Comparison of ENCODE assay signal across 12 cellular contexts in the genomic region with DNA sequence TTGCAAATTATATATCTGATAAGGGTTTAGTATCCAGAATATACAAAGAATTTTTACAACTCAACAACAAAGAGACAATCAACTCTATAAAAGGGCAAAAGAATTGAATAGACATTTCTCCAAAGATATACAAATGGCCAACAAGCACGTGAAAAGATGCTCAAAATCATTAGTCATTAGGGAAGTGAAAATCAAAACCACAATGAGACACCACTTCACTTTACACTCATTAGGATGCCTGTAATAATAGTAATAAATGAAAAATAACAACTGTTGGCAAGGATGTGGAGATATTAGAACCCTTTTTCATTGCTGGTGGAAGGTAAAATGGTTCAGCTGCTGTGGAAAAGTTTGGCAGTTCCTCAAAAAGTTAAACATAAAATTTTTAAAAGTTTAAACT. TPM values are rescaled to one million over a fixed set of nuclear protein-coding genes. Genes with fewer than 3 reads are reported as not detected.
DNase-seq lines count a peak whose midpoint lies in the region; ATAC-seq and TF ChIP-seq lines count a peak whose summit lies in the region.
"Had no signal": no experiment of that assay in that cellular context is flagged by ENCODE, and none has a peak within 500 bp of the region (broad histone marks: within the 10 kb centered on the region; RNA-seq: fewer than 3 reads in every experiment).

No MANE protein-coding gene starts in this region.

- no peak for TF ChIP-seq POLR2A in testis (IDR thresholded peaks at IDR 0.05)

- H3K4me3 ChIP-seq in OCI-LY3 (ENCODE audit: low read length) = no peak overlapping the region
- H3K4me3 ChIP-seq in testis = no peak overlapping the region

- ATAC-seq in GM18502 (IDR thresholded peaks at IDR 0.05; ENCODE audit: poor library complexity, unreplicated experiment) (peak; percentile 90), GM21381 (IDR thresholded peaks at IDR 0.05; ENCODE audit: unreplicated experiment) (peak; percentile 74), HG03039 (IDR thresholded peaks at IDR 0.05; ENCODE audit: unreplicated experiment) (peak; percentile 67)
- ATAC-seq: activated T-cell treated with anti-CD3 and anti-CD28 coated beads, Interleukin-2, amount 50 U/mL, for 4 hours; PC-3 had no signal

- H2AFZ ChIP-seq in OCI-LY3 (ENCODE audit: low read depth, low read length) = no peak overlapping the region

- H3K79me2 ChIP-seq in OCI-LY3 (ENCODE audit: low read length) = no peaks in the 10 kb centered on the region

- DNase-seq in testis (no peak), NCI-H128 (lab: John Stamatoyannopoulos, UW; ENCODE audit: unreplicated experiment) (no peak), UCSD-AML1 (lab: John Stamatoyannopoulos, UW; ENCODE audit: unreplicated experiment) (no peak), NCI-H510A treated with DMSO at 0.1 percent for 48 hours (lab: John Stamatoyannopoulos, UW) (no peak)
- DNase-seq: activated T-cell treated with anti-CD3 and anti-CD28 coated beads, Interleukin-2, amount 50 U/mL, for 4 hours; NCI-H1436 treated with DMSO at 0.1 percent for 48 hours; occipital lobe; PC-3 had no signal

- H3K36me3 ChIP-seq in OCI-LY3 (replicated peaks; ENCODE audit: low read depth, low read length) (no peaks in the 10 kb centered on the region), testis (ENCODE audit: low read depth, missing control alignments) (no peaks in the 10 kb centered on the region)

- no peak overlapping the region for H3K9ac ChIP-seq in OCI-LY3 (ENCODE audit: low read length)

- no peak for TF ChIP-seq CTCF in OCI-LY3 (IDR thresholded peaks at IDR 0.05; ENCODE audit: low read depth, low read length)
- TF ChIP-seq CTCF in testis (IDR thresholded peaks at IDR 0.05) = no peak

- no peak overlapping the region for H3K27ac ChIP-seq in OCI-LY3 (ENCODE audit: low read length)
- no peak overlapping the region for H3K27ac ChIP-seq in testis

- intact Hi-C loops in testis (cut with DNase I; ENCODE audit: low total_unique reads) = no loop called here

- H3K27me3 ChIP-seq in OCI-LY3 (ENCODE audit: low read depth, low read length) (no peaks in the 10 kb centered on the region), testis (no peaks in the 10 kb centered on the region)

- H3K9me3 ChIP-seq in OCI-LY3 (ENCODE audit: insufficient read depth, low read length) = no peaks in the 10 kb centered on the region
- H3K9me3 ChIP-seq in testis = no peaks in the 10 kb centered on the region

- WGBS in testis, 2 donors = 65 to 89% methylated on average over 1 of the region's 1 CpG

- H3K4me1 ChIP-seq in OCI-LY3 (ENCODE audit: low read length) (peaks cover 17% of the 10 kb centered on the region), testis (peaks cover 14% of the 10 kb centered on the region)

- H4K20me1 ChIP-seq in OCI-LY3 (ENCODE audit: insufficient read depth, low read length) = no peaks in the 10 kb centered on the region

- H3K4me2 ChIP-seq in OCI-LY3 (ENCODE audit: low read length) = peak overlapping the region; percentile 52

RNA-seq across cellular contexts. Expression of gene ABCD3, which starts 7.0 kb away (rescaled TPM):
- 10 to 100 TPM; 45.2 to 45.6 TPM for total RNA-seq in testis
- 27.0 TPM for polyA plus RNA-seq in testis (ENCODE audit: insufficient read depth, low read depth, low replicate concordance)
